ENCODE assay signal across 15 cellular contexts in genomic region chr20:3922223-3922982, GRCh38. TPM values are rescaled to one million over a fixed set of nuclear protein-coding genes. Genes with fewer than 3 reads are reported as not detected.
DNase-seq lines count a peak whose midpoint lies in the region; ATAC-seq and TF ChIP-seq lines count a peak whose summit lies in the region.
"Had no signal": no experiment of that assay in that cellular context is flagged by ENCODE, and none has a peak within 500 bp of the region (broad histone marks: within the 10 kb centered on the region; RNA-seq: fewer than 3 reads in every experiment).

No MANE protein-coding gene starts in this region.

- ATAC-seq in stimulated activated effector memory CD8-positive, alpha-beta T cell treated with anti-CD3 and anti-CD28 coated beads, Interleukin-12 subunit alpha, Interleukin-12 subunit beta, amount 100 ng/mL, for 72 hours: no peak
- no peak for ATAC-seq in GM19023 (IDR thresholded peaks at IDR 0.05; ENCODE audit: unreplicated experiment)
- ATAC-seq: heart right ventricle had no signal

- CTCF ChIA-PET in RWPE1 (lab: Yijun Ruan, JAX): interaction anchor here (1.1 kb wide), 1 partner anchor 21 kb away, joined by 3 read pairs; no protein-coding TSS in a partner anchor

- peak overlapping the region; percentile 49 for H3K27ac ChIP-seq in RWPE1
- H3K27ac ChIP-seq in endodermal cell (ENCODE audit: low read depth, low read length): peak overlapping the region; percentile 30
- no peak overlapping the region for H3K27ac ChIP-seq in tibial artery
- H3K27ac ChIP-seq: heart right ventricle, left ventricle myocardium inferior, uterus had no signal

- H3K36me3 ChIP-seq in endodermal cell (ENCODE audit: control insufficient read depth, insufficient read depth, low read length) (peaks cover 69% of the 10 kb centered on the region), tibial artery (peaks cover 12 to 61% (median 43%) of the 10 kb centered on the region in 3 donors)
- H3K36me3 ChIP-seq: uterus had no signal

- H3K9me3 Mint-ChIP-seq in activated CD4-positive, alpha-beta T cell treated with anti-CD3 and anti-CD28 coated beads, Interleukin-2, amount 10 ng/mL, durations not matched to agents 24 days and 14 days: no peaks in the 10 kb centered on the region
- H3K9me3 Mint-ChIP-seq in endodermal cell: no peaks in the 10 kb centered on the region
- no peaks in the 10 kb centered on the region for H3K9me3 Mint-ChIP-seq in stimulated activated effector memory CD8-positive, alpha-beta T cell treated with anti-CD3 and anti-CD28 coated beads, Interleukin-12 subunit alpha, Interleukin-12 subunit beta, amount 100 ng/mL, for 72 hours

- POLR2A ChIA-PET in RWPE1 (lab: Yijun Ruan, JAX; ENCODE audit: low non-redundant PET): no interaction called here

- peaks cover 54% of the 10 kb centered on the region for H3K36me3 Mint-ChIP-seq in activated CD4-positive, alpha-beta T cell treated with anti-CD3 and anti-CD28 coated beads, Interleukin-2, amount 10 ng/mL, durations not matched to agents 24 days and 14 days (ENCODE audit: low read depth)
- peaks cover 54% of the 10 kb centered on the region for H3K36me3 Mint-ChIP-seq in endodermal cell (ENCODE audit: low read depth)
- H3K36me3 Mint-ChIP-seq in stimulated activated effector memory CD8-positive, alpha-beta T cell treated with anti-CD3 and anti-CD28 coated beads, Interleukin-12 subunit alpha, Interleukin-12 subunit beta, amount 100 ng/mL, for 72 hours: peaks cover 100% of the 10 kb centered on the region

- peak; percentile 56 for DNase-seq in activated CD4-positive, alpha-beta T cell treated with anti-CD3 and anti-CD28 coated beads, Interleukin-2, amount 10 ng/mL, durations not matched to agents 24 days and 14 days
- DNase-seq in activated CD4-positive, alpha-beta T cell treated with anti-CD3 and anti-CD28 coated beads for 48 hours: no peak
- DNase-seq in RWPE1 (ENCODE audit: low spot score) (no peak), endodermal cell (no peak), tibial artery (no peak), COR-L47 (lab: John Stamatoyannopoulos, UW) (no peak)
- no peak for DNase-seq in stimulated activated effector memory CD8-positive, alpha-beta T cell treated with anti-CD3 and anti-CD28 coated beads, Interleukin-12 subunit alpha, Interleukin-12 subunit beta, amount 100 ng/mL, for 72 hours (ENCODE audit: low spot score in 2 of 2)
- DNase-seq: activated T-cell treated with anti-CD3 and anti-CD28 coated beads, Interleukin-2, amount 50 U/mL, for 1 hour; DMS79; heart right ventricle; left ventricle myocardium inferior; NCI-H1105; NCI-H510A treated with DMSO at 0.1 percent for 48 hours; uterus had no signal

- WGBS in endodermal cell (ENCODE audit: insufficient coverage in 1 of 2, insufficient read length in 1 of 2), 2 experiments: 93 to 96% methylated on average over 11 to 13 of the region's 13 CpGs

- H3K9me3 ChIP-seq in endodermal cell (ENCODE audit: control insufficient read depth, low read length): no peaks in the 10 kb centered on the region
- H3K9me3 ChIP-seq in tibial artery: no peaks in the 10 kb centered on the region
- H3K9me3 ChIP-seq: heart right ventricle, left ventricle myocardium inferior, uterus had no signal

- H3K9ac ChIP-seq in endodermal cell (ENCODE audit: extremely low read depth, low read length, poor library complexity, severe bottlenecking): no peak overlapping the region

- no peaks in the 10 kb centered on the region for H3K27me3 Mint-ChIP-seq in activated CD4-positive, alpha-beta T cell treated with anti-CD3 and anti-CD28 coated beads, Interleukin-2, amount 10 ng/mL, durations not matched to agents 24 days and 14 days
- no peaks in the 10 kb centered on the region for H3K27me3 Mint-ChIP-seq in endodermal cell (ENCODE audit: insufficient read depth)

- TF ChIP-seq CTCF in RWPE1 (conservative IDR thresholded peaks at IDR 0.05; ENCODE audit: low read depth) (no peak), endodermal cell (conservative IDR thresholded peaks at IDR 0.05) (no peak), tibial artery (IDR thresholded peaks at IDR 0.05) (no peak)

- H3K4me1 ChIP-seq in endodermal cell (ENCODE audit: control insufficient read depth, insufficient read depth, low read length) (peaks cover 1% of the 10 kb centered on the region), tibial artery (peaks cover 0 to 28% (median 15%) of the 10 kb centered on the region in 4 donors)
- H3K4me1 ChIP-seq: uterus had no signal

- H3K4me1 Mint-ChIP-seq in activated CD4-positive, alpha-beta T cell treated with anti-CD3 and anti-CD28 coated beads, Interleukin-2, amount 10 ng/mL, durations not matched to agents 24 days and 14 days: peaks cover 33% of the 10 kb centered on the region
- H3K4me1 Mint-ChIP-seq in endodermal cell: peaks cover 25% of the 10 kb centered on the region
- H3K4me1 Mint-ChIP-seq in stimulated activated effector memory CD8-positive, alpha-beta T cell treated with anti-CD3 and anti-CD28 coated beads, Interleukin-12 subunit alpha, Interleukin-12 subunit beta, amount 100 ng/mL, for 72 hours: peaks cover 59% of the 10 kb centered on the region

- no peaks in the 10 kb centered on the region for H3K27me3 ChIP-seq in endodermal cell (ENCODE audit: control insufficient read depth, insufficient read depth, low read length, poor library complexity, severe bottlenecking)
- no peaks in the 10 kb centered on the region for H3K27me3 ChIP-seq in tibial artery
- H3K27me3 ChIP-seq: heart right ventricle, uterus had no signal

- no peak overlapping the region for H3K4me3 ChIP-seq in endodermal cell (ENCODE audit: low read length)
- H3K4me3 ChIP-seq in tibial artery: no peak overlapping the region
- H3K4me3 ChIP-seq: heart right ventricle, left ventricle myocardium inferior, uterus had no signal

- no peak overlapping the region for H3K4me3 Mint-ChIP-seq in activated CD4-positive, alpha-beta T cell treated with anti-CD3 and anti-CD28 coated beads, Interleukin-2, amount 10 ng/mL, durations not matched to agents 24 days and 14 days
- no peak overlapping the region for H3K4me3 Mint-ChIP-seq in endodermal cell
- H3K4me3 Mint-ChIP-seq in stimulated activated effector memory CD8-positive, alpha-beta T cell treated with anti-CD3 and anti-CD28 coated beads, Interleukin-12 subunit alpha, Interleukin-12 subunit beta, amount 100 ng/mL, for 72 hours: no peak overlapping the region

- H3K27ac Mint-ChIP-seq in activated CD4-positive, alpha-beta T cell treated with anti-CD3 and anti-CD28 coated beads, Interleukin-2, amount 10 ng/mL, durations not matched to agents 24 days and 14 days: peak overlapping the region; percentile 49
- H3K27ac Mint-ChIP-seq in endodermal cell: peak overlapping the region; percentile 77
- H3K27ac Mint-ChIP-seq in stimulated activated effector memory CD8-positive, alpha-beta T cell treated with anti-CD3 and anti-CD28 coated beads, Interleukin-12 subunit alpha, Interleukin-12 subunit beta, amount 100 ng/mL, for 72 hours: peak overlapping the region; percentile 91

- intact Hi-C loops in activated CD4-positive, alpha-beta T cell treated with anti-CD3 and anti-CD28 coated beads, Interleukin-2, amount 10 ng/mL, durations not matched to agents 24 days and 14 days (cut with micrococcal nuclease): loop anchor here (5.0 kb wide), 1 partner anchor 35 kb away; the partner anchor contains the start of gene PANK2
- intact Hi-C loops in tibial artery (cut with DNase I; ENCODE audit: low total_unique reads): no loop called here

RNA-seq across cellular contexts. Expression of gene PANK2, which starts 33.2 kb away (rescaled TPM):
- 45.4 and 52.2 TPM in 2 replicates for total RNA-seq in activated CD4-positive, alpha-beta T cell treated with anti-CD3 and anti-CD28 coated beads, Interleukin-2, amount 10 ng/mL, durations not matched to agents 24 days and 14 days
- total RNA-seq in endodermal cell: 10 to 100 TPM; 57.6 to 66.5 TPM
- 37.8 TPM for polyA plus RNA-seq in endodermal cell (2013, experiment 1 of 2)
- 35.1 TPM for polyA plus RNA-seq in endodermal cell (2013, experiment 2 of 2)

Comparison
In these comparisons a context has a peak if more than half of its experiments do, and no peak if none do; other contexts are left out.
1. H3K27ac ChIP-seq: peak in RWPE1 (single experiment) and endodermal cell (single experiment); none in tibial artery (0 of 2).
2. Peak in every context shown above with its lines, with median percentiles within 50 percentile points of each other: H3K27ac Mint-ChIP-seq.